Comparison of ENCODE assay signal across 21 cellular contexts in genomic region chr19:28586501-28586900, GRCh38.
A peak's percentile ranks its signal among the peaks of the same experiment; 100 is the strongest.
DNase-seq lines count a peak whose midpoint lies in the region; TF ChIP-seq lines count a peak whose summit lies in the region.
"Had no signal": no experiment of that assay in that cellular context is flagged by ENCODE, and none has a peak within 500 bp of the region (broad histone marks: within the 10 kb centered on the region; RNA-seq: fewer than 3 reads in every experiment).

No MANE protein-coding gene starts in this region.

- H3K9ac ChIP-seq in BLaER1 = no peak overlapping the region
- H3K9ac ChIP-seq: GM23248 had no signal

- DNase-seq in NCI-H345 treated with DMSO at 0.1 percent for 48 hours (lab: John Stamatoyannopoulos, UW; ENCODE audit: unreplicated experiment) = peak; percentile 25
- DNase-seq in SK-N-DZ (ENCODE audit: low spot score) = peak; percentile 37
- DNase-seq in neural crest cell (ENCODE audit: low read depth, low spot score) = no peak
- no peak for DNase-seq in T1000 (lab: John Stamatoyannopoulos, UW)
- DNase-seq in CD14-positive monocyte (ENCODE audit: low spot score) = no peak
- DNase-seq in G401 (ENCODE audit: low spot score) = no peak
- DNase-seq: CD4-positive, CD25-positive, alpha-beta regulatory T cell; COR-L47; DMS 273 treated with DMSO at 0.1 percent for 48 hours; DMS79 treated with DMSO at 0.1 percent for 48 hours; GM23248; H9; HFFc6; IMR-90; NCI-H187; NCI-H510A treated with DMSO at 0.1 percent for 48 hours; NCI-H748 treated with DMSO at 0.1 percent for 48 hours; PC-9; SIG-M5 had no signal

- in situ Hi-C loops in G401 (cut with HindIII; ENCODE audit: low sequenced_read_pairs) = no loop called here

- no peaks in the 10 kb centered on the region for H3K9me3 Mint-ChIP-seq in neural crest cell
- H3K9me3 Mint-ChIP-seq in CD14-positive monocyte = peaks cover 0 to 6% (median 0%) of the 10 kb centered on the region in 7 donors
- H3K9me3 Mint-ChIP-seq: H9 had no signal

- peak overlapping the region; percentile 57 for H3K27ac Mint-ChIP-seq in neural crest cell (ENCODE audit: unreplicated experiment)
- peak overlapping the region in 1 of 7 donors; percentile 35 for H3K27ac Mint-ChIP-seq in CD14-positive monocyte
- H3K27ac Mint-ChIP-seq: B cell; CD4-positive, CD25-positive, alpha-beta regulatory T cell; H9; HFFc6 had no signal

- H3K27me3 Mint-ChIP-seq in neural crest cell (ENCODE audit: low read depth) (no peaks in the 10 kb centered on the region), CD14-positive monocyte (ENCODE audit: low read depth in 3 of 3) (peaks cover 3 to 8% (median 4%) of the 10 kb centered on the region in 3 donors)
- H3K27me3 Mint-ChIP-seq: B cell; CD4-positive, CD25-positive, alpha-beta regulatory T cell had no signal

- H3K36me3 ChIP-seq in BLaER1 = no peaks in the 10 kb centered on the region

- peaks cover 6% of the 10 kb centered on the region for H3K4me1 Mint-ChIP-seq in neural crest cell
- no peaks in the 10 kb centered on the region for H3K4me1 Mint-ChIP-seq in CD14-positive monocyte
- H3K4me1 Mint-ChIP-seq: CD4-positive, CD25-positive, alpha-beta regulatory T cell had no signal

- no peak overlapping the region for H3K4me3 Mint-ChIP-seq in neural crest cell
- no peak overlapping the region for H3K4me3 Mint-ChIP-seq in CD14-positive monocyte
- H3K4me3 Mint-ChIP-seq: B cell; CD4-positive, CD25-positive, alpha-beta regulatory T cell; H9; HFFc6 had no signal

- no peak overlapping the region for H3K4me3 ChIP-seq in BLaER1
- H3K4me3 ChIP-seq: GM23248, PC-9 had no signal

- H3K9me3 ChIP-seq in BLaER1 = no peaks in the 10 kb centered on the region

- H3K36me3 Mint-ChIP-seq in neural crest cell (ENCODE audit: low read depth) = no peaks in the 10 kb centered on the region
- H3K36me3 Mint-ChIP-seq in CD14-positive monocyte = no peaks in the 10 kb centered on the region
- H3K36me3 Mint-ChIP-seq: CD4-positive, CD25-positive, alpha-beta regulatory T cell had no signal

- TF ChIP-seq CTCF in neural crest cell (conservative IDR thresholded peaks at IDR 0.05) = no peak
- no peak for TF ChIP-seq CTCF in CD14-positive monocyte (IDR thresholded peaks at IDR 0.05)

- intact Hi-C loops in CD14-positive monocyte (cut with micrococcal nuclease) = no loop called here

- no peaks in the 10 kb centered on the region for H4K20me1 ChIP-seq in BLaER1

- peak overlapping the region; percentile 13; the same call in 1 of the 2 replicates for H3K4me2 ChIP-seq in BLaER1
- H3K4me2 ChIP-seq: PC-9 had no signal

- H3K27me3 ChIP-seq in BLaER1 = no peaks in the 10 kb centered on the region; the same call in 1 of the 2 replicates

- no peak overlapping the region for H3K27ac ChIP-seq in BLaER1
- H3K27ac ChIP-seq: GM23248, PC-9 had no signal

- H3K4me1 ChIP-seq in BLaER1 = peaks cover 40% of the 10 kb centered on the region

Comparison
In these comparisons a context has a peak if more than half of its experiments do, and no peak if none do; other contexts are left out.
1. DNase-seq: peak in NCI-H345 treated with DMSO at 0.1 percent for 48 hours (single experiment) and SK-N-DZ (single experiment); none in neural crest cell (single experiment), T1000 (single experiment), CD14-positive monocyte (single experiment) and G401 (single experiment).